ENCODE assay signal across 1 cellular context in the genomic region with DNA sequence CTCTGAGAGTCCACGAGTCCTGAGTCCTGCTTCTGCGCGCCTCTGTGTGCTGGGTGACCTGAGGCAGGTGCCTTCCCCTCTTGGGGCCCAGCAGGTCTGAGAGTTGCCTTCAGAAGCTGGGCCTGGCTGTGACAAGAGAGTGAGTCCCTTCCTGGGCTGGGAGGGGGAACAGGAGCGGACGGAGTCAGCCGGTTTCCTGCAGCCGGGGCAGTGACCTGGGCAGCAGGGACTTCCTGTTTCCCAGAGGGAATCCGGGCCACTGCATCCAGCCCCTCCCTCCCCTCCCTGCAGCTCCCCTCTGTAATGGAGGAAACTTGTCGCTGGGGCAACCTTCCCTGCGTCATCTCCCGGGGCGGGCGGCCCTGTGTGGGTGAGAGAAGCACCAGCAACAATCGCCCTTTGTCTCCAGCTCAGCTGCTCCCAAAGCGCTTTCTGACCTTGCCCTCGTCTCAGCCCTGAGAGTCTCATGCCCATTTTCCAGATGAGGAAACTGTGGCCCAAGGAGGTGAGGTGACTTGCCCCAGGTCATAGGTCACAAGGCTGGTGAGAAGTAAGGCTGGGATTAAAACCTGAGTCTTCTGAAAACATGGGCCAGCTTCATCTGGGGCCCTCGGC.
TF ChIP-seq lines count a peak whose summit lies in the region.

No MANE protein-coding gene starts in this region.

TF ChIP-seq in HepG2, 621 proteins besides CTCF, POLR2A, EP300 and RAD21 (continued from another document and continues in another):
- TF ChIP-seq RXRB (CRISPR knock-in tag; IDR thresholded peaks at IDR 0.05; ENCODE audit: borderline replicate concordance) (peak; percentile 50; the same call in 1 of the 2 replicates), SNAI1 (CRISPR knock-in tag; IDR thresholded peaks at IDR 0.05; ENCODE audit: borderline replicate concordance) (0 out of 2 replicates have a peak, but pooled peaks have one; percentile 45), TAF1 (CRISPR knock-in tag; IDR thresholded peaks at IDR 0.05) (peak; percentile 59), ATF1 (CRISPR knock-in tag; IDR thresholded peaks at IDR 0.05) (peak; percentile 55), RBM22 (optimal IDR thresholded peaks at IDR 0.05; ENCODE audit: low read length) (peak; percentile 31), YY1 (IDR thresholded peaks at IDR 0.05; ENCODE audit: insufficient read depth, insufficient replicate concordance, low read depth, low read length) (peak; percentile 77), HNF4A (CRISPR knock-in tag; IDR thresholded peaks at IDR 0.05) (peak; percentile 49), ZNF33A (CRISPR knock-in tag; IDR thresholded peaks at IDR 0.05; ENCODE audit: borderline replicate concordance) (no peak), ZSCAN25 (CRISPR knock-in tag; IDR thresholded peaks at IDR 0.05) (peak; percentile 89), GATAD1 (CRISPR knock-in tag; IDR thresholded peaks at IDR 0.05) (peak; percentile 41; the same call in 1 of the 2 replicates), MEF2D (CRISPR knock-in tag; IDR thresholded peaks at IDR 0.05) (no peak), FOXA1 (IDR thresholded peaks at IDR 0.05) (no peak), FOXA1 (CRISPR knock-in tag; IDR thresholded peaks at IDR 0.05) (no peak), ELF1 (CRISPR knock-in tag; IDR thresholded peaks at IDR 0.05) (peak; percentile 93), ZNF841 (CRISPR knock-in tag; IDR thresholded peaks at IDR 0.05; ENCODE audit: borderline replicate concordance) (no peak), SMAD1 (CRISPR knock-in tag; IDR thresholded peaks at IDR 0.05; ENCODE audit: borderline replicate concordance, low read depth) (0 out of 2 replicates have a peak, but pooled peaks have one; percentile 64), POLR2AphosphoS5 (IDR thresholded peaks at IDR 0.05; ENCODE audit: low read depth, low read length) (peak; percentile 44; the same call in 1 of the 2 replicates), PHF8 (CRISPR knock-in tag; IDR thresholded peaks at IDR 0.05) (peak; percentile 33; the same call in 1 of the 2 replicates), TAF15 (IDR thresholded peaks at IDR 0.05; ENCODE audit: low read depth, low read length, poor library complexity, severe bottlenecking) (no peak), ZNF230 (CRISPR knock-in tag; IDR thresholded peaks at IDR 0.05) (no peak), DMAP1 (CRISPR knock-in tag; IDR thresholded peaks at IDR 0.05) (peak; percentile 20; the same call in 1 of the 2 replicates), PHF5A (CRISPR knock-in tag; IDR thresholded peaks at IDR 0.05; ENCODE audit: low read depth, unreplicated experiment) (no peak)
- TF ChIP-seq, protein P1, sequence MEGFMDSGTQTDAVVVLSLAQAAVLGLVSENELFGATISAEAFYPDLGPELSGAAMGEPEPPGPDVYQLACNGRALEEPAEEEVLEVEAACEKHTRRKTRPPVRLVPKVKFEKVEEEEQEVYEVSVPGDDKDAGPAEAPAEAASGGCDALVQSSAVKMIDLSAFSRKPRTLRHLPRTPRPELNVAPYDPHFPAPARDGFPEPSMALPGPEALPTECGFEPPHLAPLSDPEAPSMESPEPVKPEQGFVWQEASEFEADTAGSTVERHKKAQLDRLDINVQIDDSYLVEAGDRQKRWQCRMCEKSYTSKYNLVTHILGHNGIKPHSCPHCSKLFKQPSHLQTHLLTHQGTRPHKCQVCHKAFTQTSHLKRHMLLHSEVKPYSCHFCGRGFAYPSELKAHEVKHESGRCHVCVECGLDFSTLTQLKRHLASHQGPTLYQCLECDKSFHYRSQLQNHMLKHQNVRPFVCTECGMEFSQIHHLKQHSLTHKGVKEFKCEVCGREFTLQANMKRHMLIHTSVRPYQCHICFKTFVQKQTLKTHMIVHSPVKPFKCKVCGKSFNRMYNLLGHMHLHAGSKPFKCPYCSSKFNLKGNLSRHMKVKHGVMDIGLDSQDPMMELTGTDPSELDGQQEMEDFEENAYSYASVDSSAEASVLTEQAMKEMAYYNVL (CRISPR knock-in tag; IDR thresholded peaks at IDR 0.05; ENCODE audit: borderline replicate concordance): 0 out of 2 replicates have a peak, but pooled peaks have one; percentile 54
- TF ChIP-seq, protein P2, sequence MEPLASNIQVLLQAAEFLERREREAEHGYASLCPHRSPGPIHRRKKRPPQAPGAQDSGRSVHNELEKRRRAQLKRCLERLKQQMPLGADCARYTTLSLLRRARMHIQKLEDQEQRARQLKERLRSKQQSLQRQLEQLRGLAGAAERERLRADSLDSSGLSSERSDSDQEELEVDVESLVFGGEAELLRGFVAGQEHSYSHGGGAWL (CRISPR knock-in tag; IDR thresholded peaks at IDR 0.05): no peak
- TF ChIP-seq, protein P3, sequence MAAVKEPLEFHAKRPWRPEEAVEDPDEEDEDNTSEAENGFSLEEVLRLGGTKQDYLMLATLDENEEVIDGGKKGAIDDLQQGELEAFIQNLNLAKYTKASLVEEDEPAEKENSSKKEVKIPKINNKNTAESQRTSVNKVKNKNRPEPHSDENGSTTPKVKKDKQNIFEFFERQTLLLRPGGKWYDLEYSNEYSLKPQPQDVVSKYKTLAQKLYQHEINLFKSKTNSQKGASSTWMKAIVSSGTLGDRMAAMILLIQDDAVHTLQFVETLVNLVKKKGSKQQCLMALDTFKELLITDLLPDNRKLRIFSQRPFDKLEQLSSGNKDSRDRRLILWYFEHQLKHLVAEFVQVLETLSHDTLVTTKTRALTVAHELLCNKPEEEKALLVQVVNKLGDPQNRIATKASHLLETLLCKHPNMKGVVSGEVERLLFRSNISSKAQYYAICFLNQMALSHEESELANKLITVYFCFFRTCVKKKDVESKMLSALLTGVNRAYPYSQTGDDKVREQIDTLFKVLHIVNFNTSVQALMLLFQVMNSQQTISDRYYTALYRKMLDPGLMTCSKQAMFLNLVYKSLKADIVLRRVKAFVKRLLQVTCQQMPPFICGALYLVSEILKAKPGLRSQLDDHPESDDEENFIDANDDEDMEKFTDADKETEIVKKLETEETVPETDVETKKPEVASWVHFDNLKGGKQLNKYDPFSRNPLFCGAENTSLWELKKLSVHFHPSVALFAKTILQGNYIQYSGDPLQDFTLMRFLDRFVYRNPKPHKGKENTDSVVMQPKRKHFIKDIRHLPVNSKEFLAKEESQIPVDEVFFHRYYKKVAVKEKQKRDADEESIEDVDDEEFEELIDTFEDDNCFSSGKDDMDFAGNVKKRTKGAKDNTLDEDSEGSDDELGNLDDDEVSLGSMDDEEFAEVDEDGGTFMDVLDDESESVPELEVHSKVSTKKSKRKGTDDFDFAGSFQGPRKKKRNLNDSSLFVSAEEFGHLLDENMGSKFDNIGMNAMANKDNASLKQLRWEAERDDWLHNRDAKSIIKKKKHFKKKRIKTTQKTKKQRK (IDR thresholded peaks at IDR 0.05; ENCODE audit: low read length): no peak
- TF ChIP-seq, protein P4, sequence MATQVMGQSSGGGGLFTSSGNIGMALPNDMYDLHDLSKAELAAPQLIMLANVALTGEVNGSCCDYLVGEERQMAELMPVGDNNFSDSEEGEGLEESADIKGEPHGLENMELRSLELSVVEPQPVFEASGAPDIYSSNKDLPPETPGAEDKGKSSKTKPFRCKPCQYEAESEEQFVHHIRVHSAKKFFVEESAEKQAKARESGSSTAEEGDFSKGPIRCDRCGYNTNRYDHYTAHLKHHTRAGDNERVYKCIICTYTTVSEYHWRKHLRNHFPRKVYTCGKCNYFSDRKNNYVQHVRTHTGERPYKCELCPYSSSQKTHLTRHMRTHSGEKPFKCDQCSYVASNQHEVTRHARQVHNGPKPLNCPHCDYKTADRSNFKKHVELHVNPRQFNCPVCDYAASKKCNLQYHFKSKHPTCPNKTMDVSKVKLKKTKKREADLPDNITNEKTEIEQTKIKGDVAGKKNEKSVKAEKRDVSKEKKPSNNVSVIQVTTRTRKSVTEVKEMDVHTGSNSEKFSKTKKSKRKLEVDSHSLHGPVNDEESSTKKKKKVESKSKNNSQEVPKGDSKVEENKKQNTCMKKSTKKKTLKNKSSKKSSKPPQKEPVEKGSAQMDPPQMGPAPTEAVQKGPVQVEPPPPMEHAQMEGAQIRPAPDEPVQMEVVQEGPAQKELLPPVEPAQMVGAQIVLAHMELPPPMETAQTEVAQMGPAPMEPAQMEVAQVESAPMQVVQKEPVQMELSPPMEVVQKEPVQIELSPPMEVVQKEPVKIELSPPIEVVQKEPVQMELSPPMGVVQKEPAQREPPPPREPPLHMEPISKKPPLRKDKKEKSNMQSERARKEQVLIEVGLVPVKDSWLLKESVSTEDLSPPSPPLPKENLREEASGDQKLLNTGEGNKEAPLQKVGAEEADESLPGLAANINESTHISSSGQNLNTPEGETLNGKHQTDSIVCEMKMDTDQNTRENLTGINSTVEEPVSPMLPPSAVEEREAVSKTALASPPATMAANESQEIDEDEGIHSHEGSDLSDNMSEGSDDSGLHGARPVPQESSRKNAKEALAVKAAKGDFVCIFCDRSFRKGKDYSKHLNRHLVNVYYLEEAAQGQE (IDR thresholded peaks at IDR 0.05; ENCODE audit: borderline replicate concordance in 1 of 2, low read depth in 1 of 2, low read length in 2 of 2): no peak
- TF ChIP-seq, protein P5, sequence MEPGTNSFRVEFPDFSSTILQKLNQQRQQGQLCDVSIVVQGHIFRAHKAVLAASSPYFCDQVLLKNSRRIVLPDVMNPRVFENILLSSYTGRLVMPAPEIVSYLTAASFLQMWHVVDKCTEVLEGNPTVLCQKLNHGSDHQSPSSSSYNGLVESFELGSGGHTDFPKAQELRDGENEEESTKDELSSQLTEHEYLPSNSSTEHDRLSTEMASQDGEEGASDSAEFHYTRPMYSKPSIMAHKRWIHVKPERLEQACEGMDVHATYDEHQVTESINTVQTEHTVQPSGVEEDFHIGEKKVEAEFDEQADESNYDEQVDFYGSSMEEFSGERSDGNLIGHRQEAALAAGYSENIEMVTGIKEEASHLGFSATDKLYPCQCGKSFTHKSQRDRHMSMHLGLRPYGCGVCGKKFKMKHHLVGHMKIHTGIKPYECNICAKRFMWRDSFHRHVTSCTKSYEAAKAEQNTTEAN (CRISPR knock-in tag; conservative IDR thresholded peaks at IDR 0.05): no peak
- TF ChIP-seq, protein P6, sequence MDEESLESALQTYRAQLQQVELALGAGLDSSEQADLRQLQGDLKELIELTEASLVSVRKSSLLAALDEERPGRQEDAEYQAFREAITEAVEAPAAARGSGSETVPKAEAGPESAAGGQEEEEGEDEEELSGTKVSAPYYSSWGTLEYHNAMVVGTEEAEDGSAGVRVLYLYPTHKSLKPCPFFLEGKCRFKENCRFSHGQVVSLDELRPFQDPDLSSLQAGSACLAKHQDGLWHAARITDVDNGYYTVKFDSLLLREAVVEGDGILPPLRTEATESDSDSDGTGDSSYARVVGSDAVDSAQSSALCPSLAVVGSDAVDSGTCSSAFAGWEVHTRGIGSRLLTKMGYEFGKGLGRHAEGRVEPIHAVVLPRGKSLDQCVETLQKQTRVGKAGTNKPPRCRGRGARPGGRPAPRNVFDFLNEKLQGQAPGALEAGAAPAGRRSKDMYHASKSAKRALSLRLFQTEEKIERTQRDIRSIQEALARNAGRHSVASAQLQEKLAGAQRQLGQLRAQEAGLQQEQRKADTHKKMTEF (CRISPR knock-in tag; IDR thresholded peaks at IDR 0.05): peak; percentile 54
- TF ChIP-seq, protein P7, sequence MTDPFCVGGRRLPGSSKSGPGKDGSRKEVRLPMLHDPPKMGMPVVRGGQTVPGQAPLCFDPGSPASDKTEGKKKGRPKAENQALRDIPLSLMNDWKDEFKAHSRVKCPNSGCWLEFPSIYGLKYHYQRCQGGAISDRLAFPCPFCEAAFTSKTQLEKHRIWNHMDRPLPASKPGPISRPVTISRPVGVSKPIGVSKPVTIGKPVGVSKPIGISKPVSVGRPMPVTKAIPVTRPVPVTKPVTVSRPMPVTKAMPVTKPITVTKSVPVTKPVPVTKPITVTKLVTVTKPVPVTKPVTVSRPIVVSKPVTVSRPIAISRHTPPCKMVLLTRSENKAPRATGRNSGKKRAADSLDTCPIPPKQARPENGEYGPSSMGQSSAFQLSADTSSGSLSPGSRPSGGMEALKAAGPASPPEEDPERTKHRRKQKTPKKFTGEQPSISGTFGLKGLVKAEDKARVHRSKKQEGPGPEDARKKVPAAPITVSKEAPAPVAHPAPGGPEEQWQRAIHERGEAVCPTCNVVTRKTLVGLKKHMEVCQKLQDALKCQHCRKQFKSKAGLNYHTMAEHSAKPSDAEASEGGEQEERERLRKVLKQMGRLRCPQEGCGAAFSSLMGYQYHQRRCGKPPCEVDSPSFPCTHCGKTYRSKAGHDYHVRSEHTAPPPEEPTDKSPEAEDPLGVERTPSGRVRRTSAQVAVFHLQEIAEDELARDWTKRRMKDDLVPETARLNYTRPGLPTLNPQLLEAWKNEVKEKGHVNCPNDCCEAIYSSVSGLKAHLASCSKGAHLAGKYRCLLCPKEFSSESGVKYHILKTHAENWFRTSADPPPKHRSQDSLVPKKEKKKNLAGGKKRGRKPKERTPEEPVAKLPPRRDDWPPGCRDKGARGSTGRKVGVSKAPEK (CRISPR knock-in tag; IDR thresholded peaks at IDR 0.05; ENCODE audit: borderline replicate concordance): no peak
- TF ChIP-seq, protein P8, sequence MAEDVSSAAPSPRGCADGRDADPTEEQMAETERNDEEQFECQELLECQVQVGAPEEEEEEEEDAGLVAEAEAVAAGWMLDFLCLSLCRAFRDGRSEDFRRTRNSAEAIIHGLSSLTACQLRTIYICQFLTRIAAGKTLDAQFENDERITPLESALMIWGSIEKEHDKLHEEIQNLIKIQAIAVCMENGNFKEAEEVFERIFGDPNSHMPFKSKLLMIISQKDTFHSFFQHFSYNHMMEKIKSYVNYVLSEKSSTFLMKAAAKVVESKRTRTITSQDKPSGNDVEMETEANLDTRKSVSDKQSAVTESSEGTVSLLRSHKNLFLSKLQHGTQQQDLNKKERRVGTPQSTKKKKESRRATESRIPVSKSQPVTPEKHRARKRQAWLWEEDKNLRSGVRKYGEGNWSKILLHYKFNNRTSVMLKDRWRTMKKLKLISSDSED (CRISPR knock-in tag; IDR thresholded peaks at IDR 0.05): no peak
- TF ChIP-seq, protein P9, sequence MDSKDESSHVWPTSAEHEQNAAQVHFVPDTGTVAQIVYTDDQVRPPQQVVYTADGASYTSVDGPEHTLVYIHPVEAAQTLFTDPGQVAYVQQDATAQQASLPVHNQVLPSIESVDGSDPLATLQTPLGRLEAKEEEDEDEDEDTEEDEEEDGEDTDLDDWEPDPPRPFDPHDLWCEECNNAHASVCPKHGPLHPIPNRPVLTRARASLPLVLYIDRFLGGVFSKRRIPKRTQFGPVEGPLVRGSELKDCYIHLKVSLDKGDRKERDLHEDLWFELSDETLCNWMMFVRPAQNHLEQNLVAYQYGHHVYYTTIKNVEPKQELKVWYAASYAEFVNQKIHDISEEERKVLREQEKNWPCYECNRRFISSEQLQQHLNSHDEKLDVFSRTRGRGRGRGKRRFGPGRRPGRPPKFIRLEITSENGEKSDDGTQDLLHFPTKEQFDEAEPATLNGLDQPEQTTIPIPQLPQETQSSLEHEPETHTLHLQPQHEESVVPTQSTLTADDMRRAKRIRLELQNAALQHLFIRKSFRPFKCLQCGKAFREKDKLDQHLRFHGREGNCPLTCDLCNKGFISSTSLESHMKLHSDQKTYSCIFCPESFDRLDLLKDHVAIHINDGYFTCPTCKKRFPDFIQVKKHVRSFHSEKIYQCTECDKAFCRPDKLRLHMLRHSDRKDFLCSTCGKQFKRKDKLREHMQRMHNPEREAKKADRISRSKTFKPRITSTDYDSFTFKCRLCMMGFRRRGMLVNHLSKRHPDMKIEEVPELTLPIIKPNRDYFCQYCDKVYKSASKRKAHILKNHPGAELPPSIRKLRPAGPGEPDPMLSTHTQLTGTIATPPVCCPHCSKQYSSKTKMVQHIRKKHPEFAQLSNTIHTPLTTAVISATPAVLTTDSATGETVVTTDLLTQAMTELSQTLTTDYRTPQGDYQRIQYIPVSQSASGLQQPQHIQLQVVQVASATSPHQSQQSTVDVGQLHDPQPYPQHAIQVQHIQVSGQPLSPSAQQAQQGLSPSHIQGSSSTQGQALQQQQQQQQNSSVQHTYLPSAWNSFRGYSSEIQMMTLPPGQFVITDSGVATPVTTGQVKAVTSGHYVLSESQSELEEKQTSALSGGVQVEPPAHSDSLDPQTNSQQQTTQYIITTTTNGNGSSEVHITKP (CRISPR knock-in tag; IDR thresholded peaks at IDR 0.05; ENCODE audit: low read depth): peak; percentile 68; the same call in 1 of the 2 replicates
